In genomic region chr2:95025406-95026319, GRCh38 we compare ENCODE assay signal across 9 cellular contexts. TPM values are rescaled to one million over a fixed set of nuclear protein-coding genes. Genes with fewer than 3 reads are reported as not detected.
DNase-seq lines count a peak whose midpoint lies in the region; ATAC-seq and TF ChIP-seq lines count a peak whose summit lies in the region.
"Had no signal": no experiment of that assay in that cellular context is flagged by ENCODE, and none has a peak within 500 bp of the region (broad histone marks: within the 10 kb centered on the region; RNA-seq: fewer than 3 reads in every experiment).

TSS of gene MAL (plus strand) at chr2:95025708. CDS start at chr2:95025793, 85 bp downstream.

- ATAC-seq in GM19463 (IDR thresholded peaks at IDR 0.05; ENCODE audit: unreplicated experiment), result peak; percentile 45
- ATAC-seq in lung (ENCODE audit: insufficient read depth, low FRiP score), result peak; percentile 17
- ATAC-seq in GM21576 (IDR thresholded peaks at IDR 0.05; ENCODE audit: unreplicated experiment), result no peak

- TF ChIP-seq CTCF in astrocyte of the cerebellum (IDR thresholded peaks at IDR 0.05; ENCODE audit: low read depth, low read length, missing control alignments), result no peak
- no peak for TF ChIP-seq CTCF in lung (IDR thresholded peaks at IDR 0.05; ENCODE audit: control extremely low read depth, extremely low read depth)

- H3K27me3 Mint-ChIP-seq in T-helper 1 cell treated with Interleukin-12 subunit alpha and Interleukin-12 subunit beta and Interleukin-4 antibody, amounts not matched to agents 30 μg/mL and 1 μg/mL, for 36 hours (ENCODE audit: low read depth), result no peaks in the 10 kb centered on the region

- peak within 1 kb of the TSS; percentile 98 for H3K27ac Mint-ChIP-seq in T-helper 1 cell treated with Interleukin-12 subunit alpha and Interleukin-12 subunit beta and Interleukin-4 antibody, amounts not matched to agents 30 μg/mL and 1 μg/mL, for 36 hours

- H3K4me3 Mint-ChIP-seq in T-helper 1 cell treated with Interleukin-12 subunit alpha and Interleukin-12 subunit beta and Interleukin-4 antibody, amounts not matched to agents 30 μg/mL and 1 μg/mL, for 36 hours, result peak within 1 kb of the TSS; percentile 99

- WGBS in lung, 2 donors, result 1% methylated on average over 65 to 81 of the region's 81 CpGs

- H3K4me1 ChIP-seq in lung (ENCODE audit: control insufficient read depth in 2 of 2, insufficient read depth in 2 of 2, low read length in 2 of 2), result peaks cover 0 to 4% of the 10 kb centered on the region in 2 donors

- H3K36me3 Mint-ChIP-seq in T-helper 1 cell treated with Interleukin-12 subunit alpha and Interleukin-12 subunit beta and Interleukin-4 antibody, amounts not matched to agents 30 μg/mL and 1 μg/mL, for 36 hours (ENCODE audit: low read depth), result peaks cover 47% of the 10 kb centered on the region

- peaks cover 0 to 3% of the 10 kb centered on the region in 2 donors for H3K9me3 ChIP-seq in lung (ENCODE audit: control insufficient read depth in 2 of 2, insufficient read depth in 1 of 2, low read length in 1 of 2)

- H3K4me3 ChIP-seq in astrocyte of the cerebellum (ENCODE audit: low read depth, low read length), result peak within 1 kb of the TSS; percentile 10
- H3K4me3 ChIP-seq in lung, result peak within 1 kb of the TSS; percentile 14

- H3K9me3 Mint-ChIP-seq in T-helper 1 cell treated with Interleukin-12 subunit alpha and Interleukin-12 subunit beta and Interleukin-4 antibody, amounts not matched to agents 30 μg/mL and 1 μg/mL, for 36 hours, result no peaks in the 10 kb centered on the region

- peak within 1 kb of the TSS in 1 of 2 donors; percentile 55 for H3K27ac ChIP-seq in lung (ENCODE audit: low read depth in 1 of 2, low read length in 1 of 2)

- in situ Hi-C loops in astrocyte of the cerebellum (cut with HindIII; ENCODE audit: low sequenced_read_pairs), result no loop called here

- H3K36me3 ChIP-seq in lung (ENCODE audit: control insufficient read depth in 2 of 2, insufficient read depth in 2 of 2, low read length in 2 of 2), result no peaks in the 10 kb centered on the region

- H3K4me1 Mint-ChIP-seq in T-helper 1 cell treated with Interleukin-12 subunit alpha and Interleukin-12 subunit beta and Interleukin-4 antibody, amounts not matched to agents 30 μg/mL and 1 μg/mL, for 36 hours (ENCODE audit: low read depth), result peaks cover 46% of the 10 kb centered on the region

- H3K27me3 ChIP-seq in lung (ENCODE audit: control insufficient read depth, insufficient read depth), result peaks cover 4% of the 10 kb centered on the region

- DNase-seq in astrocyte of the cerebellum (ENCODE audit: low read depth) (no peak), lung (ENCODE audit: low spot score) (no peak), islet precursor cell (no peak), NCI-H446 (lab: John Stamatoyannopoulos, UW) (no peak)
- DNase-seq in stimulated activated CD8-positive, alpha-beta memory T cell treated with anti-CD3 and anti-CD28 coated beads, Interleukin-12 subunit alpha, Interleukin-12 subunit beta, amount 100 ng/mL, for 4 hours (ENCODE audit: low read depth), result peak; percentile 26

RNA-seq across cellular contexts. Expression of gene MAL, which starts in this region (rescaled TPM):
- 10 to 100 TPM in 1 of 2 donors, 1 to 10 TPM in 1; 1.3 to 19.0 TPM for total RNA-seq in lung
- polyA plus RNA-seq in lung, result 10 to 100 TPM in 1 of 2 donors, 1 to 10 TPM in 1; 8.7 to 12.3 TPM
- total RNA-seq: SK-MEL-5 had no signal
